21 cellular contexts compared by ENCODE assay signal in the genomic region with DNA sequence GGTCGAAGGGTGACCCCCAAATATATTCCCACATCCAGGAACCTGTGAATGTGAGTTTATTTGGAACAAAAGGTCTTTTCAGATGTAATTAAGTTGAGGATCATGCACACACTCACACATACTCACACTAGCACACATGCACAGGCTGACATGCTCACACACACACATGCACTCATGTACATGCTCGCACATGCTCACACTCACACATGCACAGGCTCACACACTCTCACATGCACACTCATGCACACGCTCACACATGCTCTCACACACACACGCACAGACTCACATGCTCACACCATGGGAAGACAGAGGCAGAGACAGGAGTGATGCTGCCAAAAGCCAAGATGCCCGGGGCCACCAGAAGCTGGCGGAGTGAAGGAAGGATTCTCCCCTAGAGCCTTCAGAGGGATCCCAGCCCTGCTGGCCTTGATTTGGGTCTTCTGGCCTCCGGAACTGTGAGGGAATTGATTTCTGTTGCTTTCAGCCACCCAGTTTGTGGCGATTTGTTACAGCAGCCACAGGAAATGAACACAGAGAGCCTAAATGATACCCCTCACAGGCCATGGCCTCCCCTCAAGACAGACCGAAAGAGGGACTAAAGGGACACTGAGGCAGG.
"Had no signal": no experiment of that assay in that cellular context is flagged by ENCODE, and none has a peak within 500 bp of the region (broad histone marks: within the 10 kb centered on the region; RNA-seq: fewer than 3 reads in every experiment).

No MANE protein-coding gene starts in this region.

- H3K9me3 Mint-ChIP-seq: activated naive CD4-positive, alpha-beta T cell treated with anti-CD3 and anti-CD28 coated beads, Interleukin-2, amount 50 U/mL, for 24 hours had no signal

- DNase-seq: activated CD4-positive, alpha-beta T cell treated with anti-CD3 and anti-CD28 coated beads for 1 hour; activated CD4-positive, alpha-beta T cell treated with anti-CD3 and anti-CD28 coated beads, Interleukin-2, amount 50 U/mL, for 4 hours; activated CD8-positive, alpha-beta memory T cell treated with anti-CD3 and anti-CD28 coated beads, Interleukin-2, amount 10 ng/mL, durations not matched to agents 7 days and 5 days; activated effector memory CD4-positive, alpha-beta T cell treated with anti-CD3 and anti-CD28 coated beads, Interleukin-2, amount 50 U/mL, for 16 hours; activated T-cell treated with anti-CD3 and anti-CD28 coated beads, Interleukin-2, amount 50 U/mL, for 1 hour; colonic mucosa; effector CD4-positive, alpha-beta T cell; esophagus squamous epithelium; left ventricle myocardium inferior; nephron progenitor cell; spleen; stomach; T-helper 9 cell had no signal

- H3K4me3 ChIP-seq: adrenal gland, cardiac muscle cell, colonic mucosa, esophagus squamous epithelium, hepatocyte, left ventricle myocardium inferior, right lobe of liver, spleen, stomach, vagina had no signal

- H3K27me3 ChIP-seq: adrenal gland, cardiac muscle cell, colonic mucosa, esophagus squamous epithelium, hepatocyte, right lobe of liver, spleen, stomach, vagina had no signal

- H3K9me3 ChIP-seq: adrenal gland, colonic mucosa, right lobe of liver, vagina had no signal

- ATAC-seq: activated CD8-positive, alpha-beta memory T cell treated with anti-CD3 and anti-CD28 coated beads, Interleukin-2, amount 10 ng/mL, durations not matched to agents 7 days and 5 days; right lobe of liver had no signal

- H3K4me3 Mint-ChIP-seq: activated CD8-positive, alpha-beta memory T cell treated with anti-CD3 and anti-CD28 coated beads, Interleukin-2, amount 10 ng/mL, durations not matched to agents 7 days and 5 days; activated naive CD4-positive, alpha-beta T cell treated with anti-CD3 and anti-CD28 coated beads, Interleukin-2, amount 50 U/mL, for 24 hours; nephron progenitor cell had no signal

- H3K79me2 ChIP-seq: hepatocyte had no signal

- H3K4me1 Mint-ChIP-seq: activated naive CD4-positive, alpha-beta T cell treated with anti-CD3 and anti-CD28 coated beads, Interleukin-2, amount 50 U/mL, for 24 hours had no signal

- H3K27ac ChIP-seq: adrenal gland, cardiac muscle cell, colonic mucosa, esophagus squamous epithelium, hepatocyte, right lobe of liver, spleen, stomach, vagina had no signal

- H3K36me3 ChIP-seq: adrenal gland, cardiac muscle cell, colonic mucosa, esophagus squamous epithelium, left ventricle myocardium inferior, right lobe of liver, spleen, stomach, vagina had no signal

- H3K27ac Mint-ChIP-seq: activated CD8-positive, alpha-beta memory T cell treated with anti-CD3 and anti-CD28 coated beads, Interleukin-2, amount 10 ng/mL, durations not matched to agents 7 days and 5 days; activated naive CD4-positive, alpha-beta T cell treated with anti-CD3 and anti-CD28 coated beads, Interleukin-2, amount 50 U/mL, for 24 hours; nephron progenitor cell had no signal

- FAIRE-seq: endothelial cell of umbilical vein, keratinocyte had no signal

- H2AFZ ChIP-seq: hepatocyte had no signal

- H3K4me2 ChIP-seq: hepatocyte had no signal
